14 cellular contexts compared by ENCODE assay signal in the genomic region with DNA sequence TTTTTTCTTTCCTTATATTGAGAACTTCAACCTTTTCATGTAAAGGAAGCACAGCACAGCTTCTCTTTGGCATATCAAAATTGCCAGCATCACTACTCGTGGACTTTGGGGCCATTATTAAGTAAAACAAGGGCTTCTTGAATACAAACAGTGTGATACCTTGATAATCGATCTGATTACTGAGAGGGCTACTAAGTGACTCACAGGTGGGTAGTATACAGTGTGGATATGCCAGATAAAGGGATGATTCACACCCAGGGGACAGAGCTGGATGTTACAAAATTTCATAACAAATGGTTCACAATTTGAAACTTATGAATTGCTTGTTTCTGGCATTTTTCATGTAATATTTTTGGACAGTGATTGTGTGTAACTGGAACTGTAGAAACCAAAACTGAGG. TPM values are rescaled to one million over a fixed set of nuclear protein-coding genes. Genes with fewer than 3 reads are reported as not detected.
DNase-seq lines count a peak whose midpoint lies in the region; ATAC-seq and TF ChIP-seq lines count a peak whose summit lies in the region.
"Had no signal": no experiment of that assay in that cellular context is flagged by ENCODE, and none has a peak within 500 bp of the region (broad histone marks: within the 10 kb centered on the region; RNA-seq: fewer than 3 reads in every experiment).

No MANE protein-coding gene starts in this region.

- no peak overlapping the region for H2AK5ac ChIP-seq in H9 (ENCODE audit: insufficient read length, low read length)

- no peak overlapping the region for H3K18ac ChIP-seq in H9 (ENCODE audit: insufficient read length, low read depth, low read length)

- DNase-seq in AG20443 (ENCODE audit: low spot score) (peak; percentile 18), GM04503 (ENCODE audit: low read depth) (peak; percentile 13), foreskin fibroblast (peak; percentile 21 to 54), H9 (no peak), Peyer's patch (no peak), heart left ventricle (no peak), thyroid gland (no peak)
- no peak for DNase-seq in activated T-helper 1 cell treated with anti-CD3 and anti-CD28 coated beads, Interleukin-12 subunit alpha, Interleukin-12 subunit beta, Interleukin-2, Interleukin-4 antibody, amounts not matched to agents 30 ng/mL and 10 ng/mL and 1 ng/mL, durations not matched to agents 14 hours and 24 hours and 36 hours (ENCODE audit: low spot score)
- DNase-seq: Calu3, colonic mucosa, esophagus squamous epithelium, right cardiac atrium had no signal

- H3K23me2 ChIP-seq in H9 (ENCODE audit: insufficient read length, low read depth, low read length, poor library complexity, severe bottlenecking) = no peaks in the 10 kb centered on the region

- H3K9ac ChIP-seq in H9 (ENCODE audit: extremely low read depth, insufficient read length, low read length) = no peak overlapping the region

- no peaks in the 10 kb centered on the region for H4K20me1 ChIP-seq in H9 (ENCODE audit: control insufficient read depth, insufficient read depth, insufficient read length)

- H2BK120ac ChIP-seq in H9 (ENCODE audit: low read depth, low read length, poor library complexity, severe bottlenecking) = no peak overlapping the region

- H2BK20ac ChIP-seq in H9 (ENCODE audit: low read depth, low read length, poor library complexity, severe bottlenecking) = no peak overlapping the region

- H2BK15ac ChIP-seq in H9 (ENCODE audit: low read depth, low read length) = no peak overlapping the region

- no peaks in the 10 kb centered on the region for H3K9me3 Mint-ChIP-seq in activated T-helper 1 cell treated with anti-CD3 and anti-CD28 coated beads, Interleukin-12 subunit alpha, Interleukin-12 subunit beta, Interleukin-2, Interleukin-4 antibody, amounts not matched to agents 30 ng/mL and 10 ng/mL and 1 ng/mL, durations not matched to agents 14 hours and 24 hours and 36 hours
- H3K9me3 Mint-ChIP-seq in H9 = peaks cover 2 to 6% of the 10 kb centered on the region in 2 experiments; a peak in 3 of 5 replicates

- no peak overlapping the region for H3K56ac ChIP-seq in H9 (ENCODE audit: insufficient read length, low read depth, low read length)

- no peaks in the 10 kb centered on the region for H3K27me3 ChIP-seq in H9 (ENCODE audit: insufficient read depth, low read length)
- H3K27me3 ChIP-seq in Peyer's patch = no peaks in the 10 kb centered on the region
- no peaks in the 10 kb centered on the region for H3K27me3 ChIP-seq in heart left ventricle
- H3K27me3 ChIP-seq in thyroid gland = no peaks in the 10 kb centered on the region
- H3K27me3 ChIP-seq: colonic mucosa, esophagus squamous epithelium had no signal

- H3K36me3 ChIP-seq in Peyer's patch (peaks cover 0 to 34% (median 0%) of the 10 kb centered on the region in 3 donors), heart left ventricle (peaks cover 0 to 47% (median 35%) of the 10 kb centered on the region in 9 donors), thyroid gland (peaks cover 18 to 24% of the 10 kb centered on the region in 2 donors)

- H3K27ac ChIP-seq in H9 (ENCODE audit: insufficient read length, low read depth, low read length) = no peak overlapping the region
- no peak overlapping the region for H3K27ac ChIP-seq in Peyer's patch
- no peak overlapping the region for H3K27ac ChIP-seq in heart left ventricle
- no peak overlapping the region for H3K27ac ChIP-seq in thyroid gland
- H3K27ac ChIP-seq: colonic mucosa, esophagus squamous epithelium, thoracic aorta had no signal

- H3K4me3 Mint-ChIP-seq in activated T-helper 1 cell treated with anti-CD3 and anti-CD28 coated beads, Interleukin-12 subunit alpha, Interleukin-12 subunit beta, Interleukin-2, Interleukin-4 antibody, amounts not matched to agents 30 ng/mL and 10 ng/mL and 1 ng/mL, durations not matched to agents 14 hours and 24 hours and 36 hours = no peak overlapping the region
- no peak overlapping the region for H3K4me3 Mint-ChIP-seq in H9

- H4K91ac ChIP-seq in H9 (ENCODE audit: insufficient read length, low read depth, low read length) = no peak overlapping the region

- H3K27me3 Mint-ChIP-seq in activated T-helper 1 cell treated with anti-CD3 and anti-CD28 coated beads, Interleukin-12 subunit alpha, Interleukin-12 subunit beta, Interleukin-2, Interleukin-4 antibody, amounts not matched to agents 30 ng/mL and 10 ng/mL and 1 ng/mL, durations not matched to agents 14 hours and 24 hours and 36 hours (ENCODE audit: insufficient read depth) = no peaks in the 10 kb centered on the region
- H3K27me3 Mint-ChIP-seq in H9 (ENCODE audit: low read depth) = no peaks in the 10 kb centered on the region

- H3K79me1 ChIP-seq in H9 (ENCODE audit: insufficient read depth, low read depth, low read length, poor library complexity, severe bottlenecking) = peaks cover 6% of the 10 kb centered on the region

- H3K9me3 ChIP-seq in H9 (ENCODE audit: control insufficient read depth, low read depth, low read length) = no peaks in the 10 kb centered on the region
- H3K9me3 ChIP-seq in Peyer's patch = no peaks in the 10 kb centered on the region
- peaks cover 0 to 8% (median 0%) of the 10 kb centered on the region in 12 donors for H3K9me3 ChIP-seq in heart left ventricle
- no peaks in the 10 kb centered on the region for H3K9me3 ChIP-seq in thyroid gland
- H3K9me3 ChIP-seq: colonic mucosa, thoracic aorta had no signal

- ATAC-seq in heart left ventricle = no peak
- ATAC-seq: Panc1, right cardiac atrium had no signal

- no peak overlapping the region for H4K8ac ChIP-seq in H9 (replicated peaks; ENCODE audit: insufficient read length, low read depth, low read length)

- 0 out of 2 replicates have a peak, but pooled peaks cover 2% of the 10 kb centered on the region for H3K79me2 ChIP-seq in H9 (ENCODE audit: insufficient read depth, low read length)

- peaks cover 42% of the 10 kb centered on the region for H3K36me3 Mint-ChIP-seq in activated T-helper 1 cell treated with anti-CD3 and anti-CD28 coated beads, Interleukin-12 subunit alpha, Interleukin-12 subunit beta, Interleukin-2, Interleukin-4 antibody, amounts not matched to agents 30 ng/mL and 10 ng/mL and 1 ng/mL, durations not matched to agents 14 hours and 24 hours and 36 hours (ENCODE audit: low read depth)
- peaks cover 25 to 51% (median 38%) of the 10 kb centered on the region in 3 experiments for H3K36me3 Mint-ChIP-seq in H9 (ENCODE audit: insufficient read depth in 1 of 3, low read depth in 3 of 3)

- no peak overlapping the region for H2BK5ac ChIP-seq in H9 (ENCODE audit: insufficient read length, low read length)

- no peak for TF ChIP-seq CTCF in foreskin fibroblast (IDR thresholded peaks at IDR 0.05; ENCODE audit: low read depth, low read length)
- TF ChIP-seq CTCF in H9 (conservative IDR thresholded peaks at IDR 0.05) = no peak
- no peak for TF ChIP-seq CTCF in Peyer's patch (IDR thresholded peaks at IDR 0.05)
- no peak for TF ChIP-seq CTCF in heart left ventricle (IDR thresholded peaks at IDR 0.05)
- TF ChIP-seq CTCF in thyroid gland (IDR thresholded peaks at IDR 0.05) = no peak

- no CpG with 5 or more reads among the region's 2 CpGs for WGBS in H9 (ENCODE audit: extremely low coverage, insufficient read length, low lambda C conversion rate)
- 74 to 82% (median 80%) methylated on average over 2 of the region's 2 CpGs for WGBS in heart left ventricle, 4 donors
- WGBS in thyroid gland, 2 donors = 89 to 93% methylated on average over 2 of the region's 2 CpGs

- H3K4ac ChIP-seq in H9 (ENCODE audit: low read depth, low read length) = no peak overlapping the region

- intact Hi-C loops in activated T-helper 1 cell treated with anti-CD3 and anti-CD28 coated beads, Interleukin-12 subunit alpha, Interleukin-12 subunit beta, Interleukin-2, Interleukin-4 antibody, amounts not matched to agents 30 ng/mL and 10 ng/mL and 1 ng/mL, durations not matched to agents 14 hours and 24 hours and 36 hours (cut with micrococcal nuclease) = no loop called here
- intact Hi-C loops in heart left ventricle (cut with DNase I) (loop anchor here in 1 of 10 donors (5.0 kb wide), 1 partner anchor 90 kb away; no protein-coding TSS in a partner anchor), thyroid gland (cut with DNase I) (no loop called here)

- H3K14ac ChIP-seq in H9 (ENCODE audit: insufficient read depth, low read length) = no peak overlapping the region

- H3K4me1 ChIP-seq in H9 (ENCODE audit: insufficient read depth, low read length) (no peaks in the 10 kb centered on the region), Peyer's patch (peaks cover 0 to 42% (median 0%) of the 10 kb centered on the region in 4 donors), heart left ventricle (peaks cover 0 to 7% (median 0%) of the 10 kb centered on the region in 12 donors), thyroid gland (peaks cover 33 to 42% of the 10 kb centered on the region in 2 donors)

- no peak overlapping the region for H3K23ac ChIP-seq in H9 (ENCODE audit: insufficient read length, low read depth, low read length)

- H3K4me1 Mint-ChIP-seq in activated T-helper 1 cell treated with anti-CD3 and anti-CD28 coated beads, Interleukin-12 subunit alpha, Interleukin-12 subunit beta, Interleukin-2, Interleukin-4 antibody, amounts not matched to agents 30 ng/mL and 10 ng/mL and 1 ng/mL, durations not matched to agents 14 hours and 24 hours and 36 hours (ENCODE audit: low read depth) = peaks cover 53% of the 10 kb centered on the region
- H3K4me1 Mint-ChIP-seq in H9 = peaks cover 3 to 6% of the 10 kb centered on the region in 2 experiments; a peak in 1 of 4 replicates

- no peak overlapping the region for H3K4me2 ChIP-seq in H9 (ENCODE audit: insufficient read depth, insufficient read length, low read length)

- no peak overlapping the region for H4K5ac ChIP-seq in H9 (ENCODE audit: insufficient read length, low read depth, low read length)

- no peak overlapping the region for H2AFZ ChIP-seq in H9 (ENCODE audit: low read length)

- H3T11ph ChIP-seq in H9 (ENCODE audit: low read length) = no peak overlapping the region

- TF ChIP-seq POLR2A in Peyer's patch (IDR thresholded peaks at IDR 0.05) = no peak
- TF ChIP-seq POLR2A in heart left ventricle (IDR thresholded peaks at IDR 0.05) = no peak
- no peak for TF ChIP-seq POLR2A in thyroid gland (IDR thresholded peaks at IDR 0.05)

- H3K4me3 ChIP-seq in foreskin fibroblast (ENCODE audit: low read depth in 1 of 2, low read length in 2 of 2) (no peak overlapping the region), Peyer's patch (no peak overlapping the region), heart left ventricle (no peak overlapping the region), thyroid gland (replicated peaks in 1 of 3) (no peak overlapping the region)
- H3K4me3 ChIP-seq: colonic mucosa, esophagus squamous epithelium, thoracic aorta had no signal

- no peak overlapping the region for H2BK12ac ChIP-seq in H9 (ENCODE audit: insufficient read length, low read depth, low read length)

- peak overlapping the region; percentile 6 for H3K27ac Mint-ChIP-seq in activated T-helper 1 cell treated with anti-CD3 and anti-CD28 coated beads, Interleukin-12 subunit alpha, Interleukin-12 subunit beta, Interleukin-2, Interleukin-4 antibody, amounts not matched to agents 30 ng/mL and 10 ng/mL and 1 ng/mL, durations not matched to agents 14 hours and 24 hours and 36 hours
- H3K27ac Mint-ChIP-seq in H9 = peak overlapping the region in 1 of 3 experiments; percentile 2; a peak in 1 of 7 replicates

RNA-seq across cellular contexts. Expression of a gene that starts 15.4 kb away (rescaled TPM):
- total RNA-seq in activated T-helper 1 cell treated with anti-CD3 and anti-CD28 coated beads, Interleukin-12 subunit alpha, Interleukin-12 subunit beta, Interleukin-2, Interleukin-4 antibody, amounts not matched to agents 30 ng/mL and 10 ng/mL and 1 ng/mL, durations not matched to agents 14 hours and 24 hours and 36 hours = 177 and 179 TPM in 2 replicates
- total RNA-seq in H9 (2021) (162 and 174 TPM in 2 replicates), Peyer's patch (100 to 1,000 TPM in 3 of 4 donors, 10 to 100 TPM in 1; 93.0 to 147 (median 122) TPM), heart left ventricle (10 to 100 TPM; 22.0 to 46.6 (median 29.3) TPM), thyroid gland (10 to 100 TPM; 78.2 to 96.8 (median 85.0) TPM)
- 10 to 100 TPM; 20.0 to 37.6 TPM for polyA plus RNA-seq in heart left ventricle

RNA-seq across cellular contexts. Expression of a gene that starts 28.7 kb away (rescaled TPM):
- total RNA-seq in activated T-helper 1 cell treated with anti-CD3 and anti-CD28 coated beads, Interleukin-12 subunit alpha, Interleukin-12 subunit beta, Interleukin-2, Interleukin-4 antibody, amounts not matched to agents 30 ng/mL and 10 ng/mL and 1 ng/mL, durations not matched to agents 14 hours and 24 hours and 36 hours = 31.6 and 31.8 TPM in 2 replicates
- 457 and 470 TPM in 2 replicates for total RNA-seq in H9 (2021)
- 10 to 100 TPM; 19.1 to 51.2 (median 35.9) TPM for total RNA-seq in Peyer's patch
- total RNA-seq in heart left ventricle = 10 to 100 TPM in 7 of 9 donors, 1 to 10 TPM in 2; 6.8 to 44.0 (median 12.1) TPM
- 10 to 100 TPM in 1 of 2 donors, 1 to 10 TPM in 1; 8.1 to 29.8 TPM for polyA plus RNA-seq in heart left ventricle
- total RNA-seq in thyroid gland = 10 to 100 TPM; 62.1 to 97.3 (median 70.6) TPM

RNA-seq across cellular contexts. Expression of a gene that starts 55.0 kb away (rescaled TPM):
- total RNA-seq in activated T-helper 1 cell treated with anti-CD3 and anti-CD28 coated beads, Interleukin-12 subunit alpha, Interleukin-12 subunit beta, Interleukin-2, Interleukin-4 antibody, amounts not matched to agents 30 ng/mL and 10 ng/mL and 1 ng/mL, durations not matched to agents 14 hours and 24 hours and 36 hours = 4.0 TPM in 2 replicates
- total RNA-seq in H9 (2021) = 5.6 and 8.3 TPM in 2 replicates
- total RNA-seq in Peyer's patch = 10 to 100 TPM; 15.7 to 44.5 (median 25.6) TPM
- 1 to 10 TPM; 1.2 to 4.4 (median 2.1) TPM for total RNA-seq in heart left ventricle
- 1 to 10 TPM; 1.4 to 4.0 TPM for polyA plus RNA-seq in heart left ventricle
- 10 to 100 TPM in 1 of 4 donors, 1 to 10 TPM in 3; 5.1 to 20.0 (median 7.4) TPM for total RNA-seq in thyroid gland

RNA-seq across cellular contexts. Expression of a gene that starts 55.0 kb away (rescaled TPM):
- total RNA-seq in activated T-helper 1 cell treated with anti-CD3 and anti-CD28 coated beads, Interleukin-12 subunit alpha, Interleukin-12 subunit beta, Interleukin-2, Interleukin-4 antibody, amounts not matched to agents 30 ng/mL and 10 ng/mL and 1 ng/mL, durations not matched to agents 14 hours and 24 hours and 36 hours = 0.51 and 1.3 TPM in 2 replicates
- total RNA-seq in H9 (2021) (1.6 and 2.1 TPM in 2 replicates), Peyer's patch (1 to 10 TPM in 1 of 4 donors, not detected in 3; 5.2 TPM), heart left ventricle (1 to 10 TPM in 6 of 9 donors, under 1 TPM in 1, not detected in 2; 0.72 to 2.6 (median 1.7) TPM), thyroid gland (1 to 10 TPM; 1.2 to 6.0 (median 2.9) TPM)
- 1 to 10 TPM in 1 of 2 donors, under 1 TPM in 1; 0.37 to 3.1 TPM for polyA plus RNA-seq in heart left ventricle

RNA-seq across cellular contexts. Expression of a gene that starts 56.2 kb away (rescaled TPM):
- 269 and 281 TPM in 2 replicates for total RNA-seq in activated T-helper 1 cell treated with anti-CD3 and anti-CD28 coated beads, Interleukin-12 subunit alpha, Interleukin-12 subunit beta, Interleukin-2, Interleukin-4 antibody, amounts not matched to agents 30 ng/mL and 10 ng/mL and 1 ng/mL, durations not matched to agents 14 hours and 24 hours and 36 hours
- 37.0 and 37.6 TPM in 2 replicates for total RNA-seq in H9 (2021)
- total RNA-seq in Peyer's patch = 10 to 100 TPM in 2 of 4 donors, 1 to 10 TPM in 2; 8.6 to 59.4 (median 12.4) TPM
- total RNA-seq in heart left ventricle = 1 to 10 TPM in 2 of 9 donors, under 1 TPM in 4, not detected in 3; 0.37 to 7.6 (median 0.72) TPM
- polyA plus RNA-seq in heart left ventricle = under 1 TPM; 0.34 to 0.40 TPM
- total RNA-seq in thyroid gland = 1 to 10 TPM; 2.2 to 4.0 (median 3.5) TPM

Comparison
In these comparisons a context has a peak if more than half of its experiments do, and no peak if none do; other contexts are left out.
1. DNase-seq: peak in AG20443 (single experiment), GM04503 (single experiment) and foreskin fibroblast (2 of 2); none in activated T-helper 1 cell treated with anti-CD3 and anti-CD28 coated beads, Interleukin-12 subunit alpha, Interleukin-12 subunit beta, Interleukin-2, Interleukin-4 antibody, amounts not matched to agents 30 ng/mL and 10 ng/mL and 1 ng/mL, durations not matched to agents 14 hours and 24 hours and 36 hours (single experiment), H9 (single experiment), Peyer's patch (0 of 3), heart left ventricle (0 of 5) and thyroid gland (0 of 2).